Comparison of ENCODE assay signal across 16 cellular contexts in genomic region chr3:162171970-162172369, GRCh38.
"Had no signal": no experiment of that assay in that cellular context is flagged by ENCODE, and none has a peak within 500 bp of the region (broad histone marks: within the 10 kb centered on the region; RNA-seq: fewer than 3 reads in every experiment).

No MANE protein-coding gene starts in this region.

- H3K36me3 Mint-ChIP-seq: naive thymus-derived CD8-positive, alpha-beta T cell had no signal

- H3K4me1 ChIP-seq: colonic mucosa, foreskin keratinocyte had no signal

- H3K4me1 Mint-ChIP-seq: naive thymus-derived CD8-positive, alpha-beta T cell had no signal

- H3K9me3 ChIP-seq: colonic mucosa, mucosa of descending colon had no signal

- DNase-seq: colonic mucosa; dermis blood vessel endothelial cell; erythroblast; foreskin keratinocyte; head of caudate nucleus; left colon; mucosa of descending colon; naive thymus-derived CD8-positive, alpha-beta T cell; psoas muscle; right cardiac atrium; stimulated activated CD4-positive, alpha-beta T cell treated with anti-CD3 and anti-CD28 coated beads, Interleukin-2, amount 100 ng/mL, for 48 hours; stimulated activated naive CD4-positive, alpha-beta T cell treated with Interleukin-2 at 50 U/mL for 16 hours; trophoblast cell had no signal

- H3K27me3 Mint-ChIP-seq: naive thymus-derived CD8-positive, alpha-beta T cell had no signal

- H3K79me2 ChIP-seq: hepatocyte had no signal

- H3K27me3 ChIP-seq: colonic mucosa, foreskin keratinocyte, hepatocyte, neutrophil had no signal

- H3K4me2 ChIP-seq: hepatocyte, smooth muscle cell had no signal

- H3K27ac ChIP-seq: colonic mucosa, foreskin keratinocyte, hepatocyte, neutrophil, psoas muscle had no signal

- H3K4me3 Mint-ChIP-seq: naive thymus-derived CD8-positive, alpha-beta T cell had no signal

- H2AFZ ChIP-seq: hepatocyte had no signal

- H3K4me3 ChIP-seq: colonic mucosa, hepatocyte, mucosa of descending colon, psoas muscle, smooth muscle cell had no signal

- H3K27ac Mint-ChIP-seq: naive thymus-derived CD8-positive, alpha-beta T cell had no signal

- H3K36me3 ChIP-seq: colonic mucosa, neutrophil had no signal
